ENCODE assay signal across 16 cellular contexts in genomic region chr6:30774701-30775100, GRCh38.
"Had no signal": no experiment of that assay in that cellular context is flagged by ENCODE, and none has a peak within 500 bp of the region (broad histone marks: within the 10 kb centered on the region; RNA-seq: fewer than 3 reads in every experiment).

No MANE protein-coding gene starts in this region.

- H3K27ac Mint-ChIP-seq: activated naive CD4-positive, alpha-beta T cell treated with anti-CD3 and anti-CD28 coated beads for 36 hours; stimulated activated naive B cell treated with anti-CD40 and anti-IgM and Interleukin-4, amounts not matched to agents 10 μg/mL and 1 μg/mL and 100 μg/mL, for 72 hours had no signal

- H3K27me3 ChIP-seq: body of pancreas, dorsolateral prefrontal cortex, esophagus muscularis mucosa, SJSA1, tibial nerve had no signal

- H3K27me3 Mint-ChIP-seq: activated CD8-positive, alpha-beta T cell treated with anti-CD3 and anti-CD28 coated beads for 36 hours had no signal

- H3K9me3 ChIP-seq: body of pancreas, esophagus muscularis mucosa, SJSA1, tibial nerve had no signal

- H3K9ac ChIP-seq: parathyroid adenoma had no signal

- H3K79me2 ChIP-seq: parathyroid adenoma had no signal

- H3K4me3 ChIP-seq: body of pancreas, dorsolateral prefrontal cortex, esophagus muscularis mucosa, SJSA1, tibial nerve had no signal

- H3K36me3 ChIP-seq: esophagus muscularis mucosa, SJSA1, tibial nerve had no signal

- DNase-seq: activated CD8-positive, alpha-beta memory T cell treated with anti-CD3 and anti-CD28 coated beads, Interleukin-2, amount 50 U/mL, for 48 hours; activated CD8-positive, alpha-beta T cell treated with anti-CD3 and anti-CD28 coated beads for 36 hours; activated naive CD4-positive, alpha-beta T cell treated with anti-CD3 and anti-CD28 coated beads for 36 hours; dorsolateral prefrontal cortex; left colon; retina; small intestine; stimulated activated naive B cell treated with anti-CD40 and anti-IgM and Interleukin-4, amounts not matched to agents 10 μg/mL and 1 μg/mL and 100 μg/mL, for 72 hours; T1000 had no signal

- H3K4me3 Mint-ChIP-seq: activated CD8-positive, alpha-beta T cell treated with anti-CD3 and anti-CD28 coated beads for 36 hours; activated naive CD4-positive, alpha-beta T cell treated with anti-CD3 and anti-CD28 coated beads for 36 hours; activated T-helper 1 cell treated with anti-CD3 and anti-CD28 coated beads, Interleukin-12 subunit alpha, Interleukin-12 subunit beta, Interleukin-2, Interleukin-4 antibody, amounts not matched to agents 30 ng/mL and 10 ng/mL and 1 ng/mL, durations not matched to agents 14 hours and 24 hours and 36 hours; neural crest cell; stimulated activated naive B cell treated with anti-CD40 and anti-IgM and Interleukin-4, amounts not matched to agents 10 μg/mL and 1 μg/mL and 100 μg/mL, for 72 hours had no signal

- H3K27ac ChIP-seq: body of pancreas, dorsolateral prefrontal cortex, parathyroid adenoma, SJSA1, tibial nerve had no signal

- FAIRE-seq: small intestine had no signal

- H3K9me3 Mint-ChIP-seq: neural crest cell; stimulated activated naive B cell treated with anti-CD40 and anti-IgM and Interleukin-4, amounts not matched to agents 10 μg/mL and 1 μg/mL and 100 μg/mL, for 72 hours had no signal

- ATAC-seq: activated CD8-positive, alpha-beta T cell treated with anti-CD3 and anti-CD28 coated beads for 36 hours; body of pancreas; stimulated activated naive B cell treated with anti-CD40 and anti-IgM and Interleukin-4, amounts not matched to agents 10 μg/mL and 1 μg/mL and 100 μg/mL, for 72 hours had no signal
